ENCODE assay signal across 19 cellular contexts in the genomic region with DNA sequence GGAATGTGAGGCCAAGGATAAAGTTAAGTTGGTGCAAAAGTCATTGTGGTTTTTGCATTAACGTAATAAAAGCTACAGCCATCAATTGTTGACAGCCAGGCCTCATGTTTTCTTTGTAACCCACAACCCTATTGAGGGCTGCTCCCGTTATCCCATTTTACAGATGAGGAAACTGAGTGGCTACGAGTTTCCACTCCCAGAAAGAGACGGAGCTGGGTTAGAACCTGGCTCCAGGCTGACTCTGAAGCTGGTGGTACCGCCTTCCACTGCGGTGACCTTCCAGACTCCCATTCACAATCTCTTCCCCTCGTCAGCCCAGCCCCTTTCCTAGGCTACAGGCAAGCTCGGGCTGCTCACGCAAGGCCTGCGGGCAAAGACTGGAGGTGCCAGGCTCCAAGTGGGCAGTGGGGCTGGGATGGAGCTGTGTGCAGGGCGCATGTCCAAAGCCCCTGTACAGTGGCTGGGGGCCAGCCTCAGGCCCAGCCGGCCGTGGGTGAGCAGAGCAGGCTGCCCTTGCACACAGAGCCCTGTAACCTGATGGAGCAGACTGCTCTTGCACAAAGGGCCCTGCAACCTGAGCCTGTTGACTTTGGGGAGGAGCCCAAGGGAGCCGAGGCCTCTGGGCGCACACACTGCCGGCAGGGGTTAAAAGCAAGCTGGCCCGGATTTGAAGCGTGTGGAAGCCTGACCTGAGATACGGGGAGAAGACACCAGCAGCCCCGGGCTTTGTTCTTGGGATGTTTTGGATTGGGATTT.
DNase-seq lines count a peak whose midpoint lies in the region; ATAC-seq and TF ChIP-seq lines count a peak whose summit lies in the region.
"Had no signal": no experiment of that assay in that cellular context is flagged by ENCODE, and none has a peak within 500 bp of the region (broad histone marks: within the 10 kb centered on the region; RNA-seq: fewer than 3 reads in every experiment).

No MANE protein-coding gene starts in this region.

- no peak overlapping the region for H3K4me2 ChIP-seq in mammary epithelial cell (ENCODE audit: insufficient read depth, low read depth, low read length)

- H3K4me3 ChIP-seq in mammary epithelial cell (replicated peaks in 1 of 3; ENCODE audit: insufficient read depth in 1 of 3, low read depth in 2 of 3, low read length in 3 of 3) (no peak overlapping the region), NT2/D1 (ENCODE audit: insufficient read length, low read depth) (no peak overlapping the region), upper lobe of right lung (no peak overlapping the region)
- H3K4me3 ChIP-seq: spleen had no signal

- no peaks in the 10 kb centered on the region for H4K20me1 ChIP-seq in mammary epithelial cell (ENCODE audit: insufficient read depth, low read length)

- CTCF ChIA-PET in mammary epithelial cell (lab: Charles Lee; ENCODE audit: low non-redundant PET) = no interaction called here

- no peak overlapping the region for H3K9ac ChIP-seq in mammary epithelial cell (ENCODE audit: insufficient read depth, low read length)
- H3K9ac ChIP-seq in NT2/D1 (ENCODE audit: insufficient read length, low read depth) = peak overlapping the region; percentile 9
- H3K9ac ChIP-seq: parathyroid adenoma had no signal

- intact Hi-C loops in mammary epithelial cell (cut with micrococcal nuclease) (no loop called here), upper lobe of right lung (cut with DNase I) (no loop called here)

- BruUV-seq in mammary epithelial cell (replicated peaks; lab: Mats Ljungman, UMichigan) = no TSS peak

- no peak for TF ChIP-seq CTCF in mammary epithelial cell (conservative IDR thresholded peaks at IDR 0.05 in 1 of 2, IDR thresholded peaks at IDR 0.05 in 1 of 2; ENCODE audit: extremely low read depth in 1 of 2, insufficient read depth in 1 of 2, low read depth in 1 of 2, low read length in 2 of 2)
- no peak for TF ChIP-seq CTCF in upper lobe of right lung (IDR thresholded peaks at IDR 0.05)
- TF ChIP-seq CTCF in GM13976 (IDR thresholded peaks at IDR 0.05; ENCODE audit: borderline replicate concordance, control extremely low read depth, extremely low read depth, insufficient read depth, missing control alignments) = no peak

- DNase-seq in T47D (ENCODE audit: low read depth in 1 of 2, low spot score in 1 of 2) (peak; percentile 76 to 90), mammary epithelial cell (no peak), NT2/D1 (ENCODE audit: low read depth, low spot score) (no peak), left kidney (ENCODE audit: low read depth, low spot score) (peak; percentile 63), upper lobe of right lung (peak; percentile 68), GM13976 (ENCODE audit: low spot score) (no peak), COLO829 (ENCODE audit: low spot score) (no peak)
- no peak for DNase-seq in stimulated activated naive CD4-positive, alpha-beta T cell treated with Interleukin-2 at 50 U/mL for 16 hours (lab: John Stamatoyannopoulos, UW)
- DNase-seq: ACHN; activated B cell treated with CpG ODN at 0.5 μM for 24 hours; activated effector memory CD4-positive, alpha-beta T cell treated with Interleukin-2 at 50 U/mL for 16 hours; amygdala; CD4-positive, alpha-beta memory T cell; MM.1S; NCI-H446 treated with DMSO at 0.1 percent for 48 hours; spleen; stimulated activated naive B cell treated with anti-CD40 and anti-IgM and Interleukin-4, amounts not matched to agents 10 μg/mL and 1 μg/mL and 100 μg/mL, for 72 hours; SW 1271 had no signal

- no peaks in the 10 kb centered on the region for H3K4me1 ChIP-seq in mammary epithelial cell (ENCODE audit: insufficient read depth, low read length)
- H3K4me1 ChIP-seq in NT2/D1 (ENCODE audit: insufficient read depth, insufficient read length) = peaks cover 17% of the 10 kb centered on the region
- H3K4me1 ChIP-seq in upper lobe of right lung = no peaks in the 10 kb centered on the region
- H3K4me1 ChIP-seq: parathyroid adenoma had no signal

- H3K27ac ChIP-seq in mammary epithelial cell (ENCODE audit: insufficient read depth, low read depth, low read length) = no peak overlapping the region
- no peak overlapping the region for H3K27ac ChIP-seq in upper lobe of right lung
- H3K27ac ChIP-seq: parathyroid adenoma, spleen had no signal

- WGBS in mammary epithelial cell (ENCODE audit: low coverage, missing lambda C conversion rate) = 47% methylated on average over 17 of the region's 20 CpGs

- no peaks in the 10 kb centered on the region for H3K27me3 ChIP-seq in mammary epithelial cell (ENCODE audit: insufficient read depth, low read length)
- no peaks in the 10 kb centered on the region for H3K27me3 ChIP-seq in NT2/D1 (ENCODE audit: insufficient read depth, insufficient read length)
- H3K27me3 ChIP-seq in upper lobe of right lung = no peaks in the 10 kb centered on the region

- no peak overlapping the region for H2AFZ ChIP-seq in mammary epithelial cell (ENCODE audit: low read depth, low read length)
- H2AFZ ChIP-seq: parathyroid adenoma had no signal

- no peaks in the 10 kb centered on the region for H3K79me2 ChIP-seq in mammary epithelial cell (ENCODE audit: insufficient read depth, low read length)
- H3K79me2 ChIP-seq: parathyroid adenoma had no signal

- no peaks in the 10 kb centered on the region for H3K36me3 ChIP-seq in mammary epithelial cell (ENCODE audit: insufficient read depth, low read length)
- no peaks in the 10 kb centered on the region for H3K36me3 ChIP-seq in NT2/D1 (ENCODE audit: insufficient read depth, insufficient read length, low read length)
- H3K36me3 ChIP-seq in upper lobe of right lung = no peaks in the 10 kb centered on the region
- H3K36me3 ChIP-seq: spleen had no signal

- peak; percentile 57 for ATAC-seq in upper lobe of right lung
- ATAC-seq: stimulated activated naive B cell treated with anti-CD40 and anti-IgM and Interleukin-4, amounts not matched to agents 10 μg/mL and 1 μg/mL and 100 μg/mL, for 72 hours had no signal

- dilution Hi-C loops in mammary epithelial cell (cut with HindIII; ENCODE audit: low sequenced_read_pairs) = loop anchor here (25.0 kb wide), 1 partner anchor 332 kb away; no protein-coding TSS in a partner anchor

- in situ Hi-C loops in T47D (cut with HindIII; ENCODE audit: low pct_unique_long_range_greater_than_20kb, low sequenced_read_pairs) (no loop called here), mammary epithelial cell (cut with MboI; ENCODE audit: low sequenced_read_pairs in 2 of 2) (loop anchor here (10.0 to 25.0 kb wide), 3 partner anchors 332 to 509 kb away; no protein-coding TSS in a partner anchor), GM13976 (cut with MboI; ENCODE audit: low sequenced_read_pairs, unreplicated experiment) (loop anchor here (25.0 kb wide), 1 partner anchor 507 kb away; no protein-coding TSS in a partner anchor)

- no peaks in the 10 kb centered on the region for H3K9me3 ChIP-seq in mammary epithelial cell (replicated peaks; ENCODE audit: insufficient read depth, low read length)
- H3K9me3 ChIP-seq in NT2/D1 (ENCODE audit: insufficient read depth, low read length) = no peaks in the 10 kb centered on the region; the same call in 1 of the 2 replicates
- H3K9me3 ChIP-seq in upper lobe of right lung = no peaks in the 10 kb centered on the region
- H3K9me3 ChIP-seq: spleen had no signal

Comparison
In these comparisons a context has a peak if more than half of its experiments do, and no peak if none do; other contexts are left out.
1. DNase-seq: peak in T47D (2 of 2), left kidney (single experiment) and upper lobe of right lung (single experiment); none in mammary epithelial cell (single experiment), NT2/D1 (single experiment), GM13976 (single experiment), stimulated activated naive CD4-positive, alpha-beta T cell treated with Interleukin-2 at 50 U/mL for 16 hours (single experiment) and COLO829 (single experiment).